22 cellular contexts compared by ENCODE assay signal in the genomic region with DNA sequence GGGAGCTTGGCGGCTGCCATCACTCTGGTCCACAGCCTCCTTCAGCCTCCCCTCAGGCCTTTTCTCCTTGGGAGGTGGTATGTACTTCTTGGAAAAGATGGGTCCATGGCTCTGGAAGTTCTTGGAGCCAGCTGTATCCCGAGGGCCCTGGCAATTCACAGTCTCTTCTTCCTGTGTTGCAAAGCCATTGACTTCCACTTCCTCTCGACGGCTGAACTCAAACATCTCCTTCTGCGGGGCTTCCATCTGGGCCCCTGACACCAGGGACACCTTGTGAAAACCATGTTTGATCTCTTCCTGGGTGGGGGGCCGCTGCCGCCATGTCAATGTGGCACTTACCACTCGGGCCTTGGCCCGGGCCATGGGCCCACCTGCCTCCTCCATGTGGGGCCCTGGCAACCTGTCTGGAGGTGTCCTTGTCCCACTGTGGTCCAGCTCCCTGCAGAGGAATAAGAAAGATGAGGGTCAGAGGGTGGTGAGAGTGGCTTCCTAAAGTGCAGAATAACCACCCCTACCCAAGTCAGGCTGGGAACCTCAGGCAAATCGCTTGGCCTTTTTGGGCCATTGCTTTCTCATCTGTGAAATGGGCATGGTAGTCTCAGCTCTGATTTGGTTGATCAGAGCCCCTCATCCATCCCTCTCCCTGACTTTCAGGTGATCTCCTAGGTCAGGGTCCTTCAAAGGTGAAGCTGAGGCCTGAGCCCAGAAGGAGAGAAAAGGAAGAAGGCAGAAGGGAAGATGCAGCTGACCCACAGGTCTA. TPM values are rescaled to one million over a fixed set of nuclear protein-coding genes. Genes with fewer than 3 reads are reported as not detected.
"Had no signal": no experiment of that assay in that cellular context is flagged by ENCODE, and none has a peak within 500 bp of the region (broad histone marks: within the 10 kb centered on the region; RNA-seq: fewer than 3 reads in every experiment).

No MANE protein-coding gene starts in this region.

- H3K9me3 Mint-ChIP-seq: immature natural killer cell, nephron had no signal

- DNase-seq: cortex of kidney; dorsolateral prefrontal cortex; effector CD8-positive, alpha-beta T cell; foreskin melanocyte; immature natural killer cell; left ventricle myocardium inferior; mesendoderm; naive B cell; posterior cingulate gyrus; small intestine; stimulated activated CD4-positive, alpha-beta T cell treated with anti-CD3 and anti-CD28 coated beads, Interleukin-12 subunit alpha, Interleukin-12 subunit beta, amount 100 ng/mL, for 4 hours; stimulated activated naive CD4-positive, alpha-beta T cell; stomach; substantia nigra; transverse colon had no signal

- H3K27ac Mint-ChIP-seq: immature natural killer cell, nephron had no signal

- H3K4me3 Mint-ChIP-seq: immature natural killer cell, naive B cell, nephron had no signal

- H3K36me3 Mint-ChIP-seq: naive B cell had no signal

- H3K4me1 Mint-ChIP-seq: immature natural killer cell, nephron had no signal

- H3K4me1 ChIP-seq: stomach had no signal

- H3K9me3 ChIP-seq: left ventricle myocardium inferior, stomach, thoracic aorta, transverse colon had no signal

- H3K36me3 ChIP-seq: left ventricle myocardium inferior, stomach, thoracic aorta, transverse colon had no signal

- H3K27me3 ChIP-seq: dorsolateral prefrontal cortex, transverse colon had no signal

- H3K27ac ChIP-seq: dorsolateral prefrontal cortex, left ventricle myocardium inferior, stomach, thoracic aorta, transverse colon had no signal

- FAIRE-seq: keratinocyte, small intestine had no signal

- H3K4me3 ChIP-seq: dorsolateral prefrontal cortex, left ventricle myocardium inferior, lung, stomach, thoracic aorta, transverse colon had no signal

RNA-seq across cellular contexts. Expression of gene CRYBG2, which starts 7.5 kb away (rescaled TPM):
- total RNA-seq: left ventricle myocardium inferior, osteocyte, pulmonary artery endothelial cell, thoracic aorta had no signal

RNA-seq across cellular contexts. Expression of gene ZNF683, which starts 26.1 kb away (rescaled TPM):
- total RNA-seq: left ventricle myocardium inferior, osteocyte, pulmonary artery endothelial cell, thoracic aorta, transverse colon, urinary bladder had no signal
- polyA plus RNA-seq: keratinocyte had no signal

RNA-seq across cellular contexts. Expression of gene CD52, which starts 28.7 kb away (rescaled TPM):
- total RNA-seq: osteocyte, pulmonary artery endothelial cell had no signal
